In genomic region chr1:197126698-197127097, GRCh38 we compare ENCODE assay signal across 28 cellular contexts. TPM values are rescaled to one million over a fixed set of nuclear protein-coding genes. Genes with fewer than 3 reads are reported as not detected.
"Had no signal": no experiment of that assay in that cellular context is flagged by ENCODE, and none has a peak within 500 bp of the region (broad histone marks: within the 10 kb centered on the region; RNA-seq: fewer than 3 reads in every experiment).

No MANE protein-coding gene starts in this region.

- DNase-seq: activated CD4-positive, alpha-beta T cell treated with anti-CD3 and anti-CD28 coated beads for 1 hour; activated CD4-positive, alpha-beta T cell treated with anti-CD3 and anti-CD28 coated beads, Interleukin-2, amount 50 U/mL, for 4 hours; activated CD8-positive, alpha-beta memory T cell treated with anti-CD3 and anti-CD28 coated beads for 24 hours; activated CD8-positive, alpha-beta memory T cell treated with anti-CD3 and anti-CD28 coated beads, Interleukin-2, amount 50 U/mL, for 4 hours; activated naive CD4-positive, alpha-beta T cell; activated naive CD8-positive, alpha-beta T cell treated with anti-CD3 and anti-CD28 coated beads for 36 hours; activated T-cell treated with anti-CD3 and anti-CD28 coated beads, Interleukin-2, amount 50 U/mL, for 24 hours; dorsolateral prefrontal cortex; effector memory CD8-positive, alpha-beta T cell; esophagus squamous epithelium; foreskin fibroblast; heart right ventricle; immature natural killer cell; left lung; nephron progenitor cell; stimulated activated CD4-positive, alpha-beta T cell treated with anti-CD3 and anti-CD28 coated beads, Interleukin-15, amount 100 ng/mL, for 24 hours; T-helper 1 cell; uterus; WERI-Rb-1 had no signal

- H3K9me3 ChIP-seq: breast epithelium, esophagus squamous epithelium, heart right ventricle, left lung, uterus had no signal

- H3K4me1 Mint-ChIP-seq: activated naive CD8-positive, alpha-beta T cell treated with anti-CD3 and anti-CD28 coated beads for 36 hours; immature natural killer cell; stimulated activated memory B cell treated with anti-CD40 and anti-IgM and Interleukin-4, amounts not matched to agents 10 μg/mL and 1 μg/mL and 100 μg/mL, for 72 hours had no signal

- H3K4me3 ChIP-seq: breast epithelium, dorsolateral prefrontal cortex, esophagus squamous epithelium, heart right ventricle, left lung, smooth muscle cell, uterus had no signal

- H3K4me2 ChIP-seq: smooth muscle cell had no signal

- H3K36me3 ChIP-seq: breast epithelium, esophagus squamous epithelium, uterus had no signal

- H3K36me3 Mint-ChIP-seq: immature natural killer cell; stimulated activated memory B cell treated with anti-CD40 and anti-IgM and Interleukin-4, amounts not matched to agents 10 μg/mL and 1 μg/mL and 100 μg/mL, for 72 hours had no signal

- H3K4me1 ChIP-seq: breast epithelium, esophagus squamous epithelium, heart right ventricle, left lung, uterus had no signal

- H3K27ac Mint-ChIP-seq: activated naive CD8-positive, alpha-beta T cell treated with anti-CD3 and anti-CD28 coated beads for 36 hours; activated T-cell treated with anti-CD3 and anti-CD28 coated beads, Interleukin-2, amount 50 U/mL, for 24 hours; activated T-helper 2 cell treated with anti-CD3 and anti-CD28 coated beads, Interferon-gamma antibody, Interleukin-2, Interleukin-4, amounts not matched to agents 10 μg/mL and 5 μg/mL and 100 μg/mL, durations not matched to agents 14 hours and 24 hours and 36 hours; effector memory CD8-positive, alpha-beta T cell; immature natural killer cell; nephron progenitor cell; stimulated activated memory B cell treated with anti-CD40 and anti-IgM and Interleukin-4, amounts not matched to agents 10 μg/mL and 1 μg/mL and 100 μg/mL, for 72 hours had no signal

- H3K27me3 Mint-ChIP-seq: activated naive CD8-positive, alpha-beta T cell treated with anti-CD3 and anti-CD28 coated beads for 36 hours; activated T-cell treated with anti-CD3 and anti-CD28 coated beads, Interleukin-2, amount 50 U/mL, for 24 hours; central memory CD8-positive, alpha-beta T cell; effector memory CD8-positive, alpha-beta T cell; stimulated activated memory B cell treated with anti-CD40 and anti-IgM and Interleukin-4, amounts not matched to agents 10 μg/mL and 1 μg/mL and 100 μg/mL, for 72 hours had no signal

- ATAC-seq: effector memory CD8-positive, alpha-beta T cell; heart right ventricle; left lung; stimulated activated memory B cell treated with anti-CD40 and anti-IgM and Interleukin-4, amounts not matched to agents 10 μg/mL and 1 μg/mL and 100 μg/mL, for 72 hours had no signal

- H3K4me3 Mint-ChIP-seq: activated naive CD8-positive, alpha-beta T cell treated with anti-CD3 and anti-CD28 coated beads for 36 hours; activated T-cell treated with anti-CD3 and anti-CD28 coated beads, Interleukin-2, amount 50 U/mL, for 24 hours; central memory CD8-positive, alpha-beta T cell; effector memory CD8-positive, alpha-beta T cell; immature natural killer cell; nephron progenitor cell; stimulated activated memory B cell treated with anti-CD40 and anti-IgM and Interleukin-4, amounts not matched to agents 10 μg/mL and 1 μg/mL and 100 μg/mL, for 72 hours had no signal

- H3K9me3 Mint-ChIP-seq: activated naive CD8-positive, alpha-beta T cell treated with anti-CD3 and anti-CD28 coated beads for 36 hours; activated T-cell treated with anti-CD3 and anti-CD28 coated beads, Interleukin-2, amount 50 U/mL, for 24 hours; activated T-helper 2 cell treated with anti-CD3 and anti-CD28 coated beads, Interferon-gamma antibody, Interleukin-2, Interleukin-4, amounts not matched to agents 10 μg/mL and 5 μg/mL and 100 μg/mL, durations not matched to agents 14 hours and 24 hours and 36 hours; effector memory CD8-positive, alpha-beta T cell; immature natural killer cell; nephron progenitor cell; stimulated activated memory B cell treated with anti-CD40 and anti-IgM and Interleukin-4, amounts not matched to agents 10 μg/mL and 1 μg/mL and 100 μg/mL, for 72 hours had no signal

- H3K27me3 ChIP-seq: breast epithelium, dorsolateral prefrontal cortex, esophagus squamous epithelium, heart right ventricle, left lung, uterus had no signal

- H3K27ac ChIP-seq: breast epithelium, dorsolateral prefrontal cortex, esophagus squamous epithelium, heart right ventricle, left lung, uterus, WERI-Rb-1 had no signal

RNA-seq across cellular contexts. Expression of gene F13B, which starts 59.6 kb away (rescaled TPM):
- total RNA-seq: activated naive CD8-positive, alpha-beta T cell treated with anti-CD3 and anti-CD28 coated beads for 36 hours; activated T-helper 2 cell treated with anti-CD3 and anti-CD28 coated beads, Interferon-gamma antibody, Interleukin-2, Interleukin-4, amounts not matched to agents 10 μg/mL and 5 μg/mL and 100 μg/mL, durations not matched to agents 14 hours and 24 hours and 36 hours; breast epithelium; dorsolateral prefrontal cortex; esophagus squamous epithelium; heart right ventricle; kidney epithelial cell; left lung; lung microvascular endothelial cell; sciatic nerve; smooth muscle cell; temporal lobe; uterus had no signal
- polyA plus RNA-seq: heart right ventricle, immature natural killer cell, smooth muscle cell had no signal
